In the genomic region with DNA sequence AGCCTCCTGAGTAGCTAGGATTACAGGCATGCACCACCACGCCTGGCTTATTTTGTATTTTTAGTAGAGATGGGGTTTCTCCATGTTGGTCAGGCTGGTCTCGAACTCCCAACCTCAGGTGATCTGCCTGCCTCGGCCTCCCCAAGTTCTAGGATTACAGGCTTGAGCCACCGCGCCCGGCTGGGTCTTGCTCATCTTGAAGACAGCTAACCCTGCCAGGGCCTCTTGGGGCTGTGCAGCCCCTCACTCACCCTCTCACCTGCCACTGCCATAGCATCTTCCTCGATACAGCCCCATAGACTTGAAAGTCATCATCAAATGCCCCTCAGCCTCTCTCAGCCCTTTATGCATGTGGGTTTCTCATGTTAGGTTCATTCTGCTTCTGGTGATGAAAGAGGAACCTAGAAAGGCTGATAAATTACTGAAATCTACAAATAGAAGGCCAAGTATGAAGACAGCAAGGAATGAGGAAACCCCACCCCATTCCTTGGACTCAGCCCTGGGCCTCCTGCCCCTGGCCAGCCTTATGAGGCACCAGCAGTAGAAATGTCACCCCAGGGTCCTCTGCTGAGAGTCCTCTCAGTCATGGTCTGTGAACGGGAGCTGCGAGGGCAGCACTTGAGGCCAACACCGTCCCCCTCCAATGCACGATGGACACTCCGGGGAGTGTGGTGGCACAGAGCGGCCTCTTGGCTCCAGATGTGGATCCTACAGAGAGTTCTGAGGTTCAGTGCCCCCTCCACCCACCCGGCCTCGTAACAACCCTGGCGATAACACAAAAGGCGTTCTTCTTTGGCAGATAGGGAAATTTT, we compare ENCODE assay signal across 9 cellular contexts. TPM values are rescaled to one million over a fixed set of nuclear protein-coding genes. Genes with fewer than 3 reads are reported as not detected.
DNase-seq lines count a peak whose midpoint lies in the region; ATAC-seq, FAIRE-seq and TF ChIP-seq lines count a peak whose summit lies in the region.
"Had no signal": no experiment of that assay in that cellular context is flagged by ENCODE, and none has a peak within 500 bp of the region (broad histone marks: within the 10 kb centered on the region; RNA-seq: fewer than 3 reads in every experiment).

No MANE protein-coding gene starts in this region.

- no peak for ATAC-seq in stimulated activated naive CD8-positive, alpha-beta T cell treated with anti-CD3 and anti-CD28 coated beads, Interleukin-15, amount 100 ng/mL, for 72 hours
- ATAC-seq in HG02588 (IDR thresholded peaks at IDR 0.05; ENCODE audit: unreplicated experiment): no peak
- ATAC-seq in GM18868 (IDR thresholded peaks at IDR 0.05; ENCODE audit: unreplicated experiment): no peak
- ATAC-seq: activated CD8-positive, alpha-beta memory T cell treated with anti-CD3 and anti-CD28 coated beads, Interleukin-2, amount 10 ng/mL, durations not matched to agents 7 days and 5 days had no signal

- peaks cover 17 to 27% (median 19%) of the 10 kb centered on the region in 3 donors for H3K4me1 Mint-ChIP-seq in IgD-negative memory B cell
- peaks cover 9% of the 10 kb centered on the region for H3K4me1 Mint-ChIP-seq in activated naive CD8-positive, alpha-beta T cell (ENCODE audit: low read depth)
- peaks cover 17% of the 10 kb centered on the region for H3K4me1 Mint-ChIP-seq in stimulated activated naive CD8-positive, alpha-beta T cell treated with anti-CD3 and anti-CD28 coated beads, Interleukin-15, amount 100 ng/mL, for 72 hours

- peaks cover 3% of the 10 kb centered on the region for H3K36me3 Mint-ChIP-seq in IgD-negative memory B cell
- no peaks in the 10 kb centered on the region for H3K36me3 Mint-ChIP-seq in activated naive CD8-positive, alpha-beta T cell
- H3K36me3 Mint-ChIP-seq: activated CD8-positive, alpha-beta memory T cell treated with anti-CD3 and anti-CD28 coated beads, Interleukin-2, amount 10 ng/mL, durations not matched to agents 7 days and 5 days had no signal

- H3K4me3 Mint-ChIP-seq in IgD-negative memory B cell: peak overlapping the region; percentile 79 to 98 (median 92)
- H3K4me3 Mint-ChIP-seq in activated naive CD8-positive, alpha-beta T cell: peak overlapping the region; percentile 72
- peak overlapping the region; percentile 82 to 90 for H3K4me3 Mint-ChIP-seq in stimulated activated naive CD8-positive, alpha-beta T cell treated with anti-CD3 and anti-CD28 coated beads, Interleukin-15, amount 100 ng/mL, for 72 hours

- DNase-seq in hepatic stellate cell (ENCODE audit: low spot score) (peak; percentile 59), D721Med (ENCODE audit: insufficient read length, low spot score) (no peak)
- no peak for DNase-seq in stimulated activated naive CD8-positive, alpha-beta T cell treated with anti-CD3 and anti-CD28 coated beads, Interleukin-15, amount 100 ng/mL, for 72 hours
- no peak for DNase-seq in activated naive CD4-positive, alpha-beta T cell treated with Interleukin-2 at 50 U/mL for 16 hours
- DNase-seq: activated CD8-positive, alpha-beta memory T cell treated with anti-CD3 and anti-CD28 coated beads, Interleukin-2, amount 10 ng/mL, durations not matched to agents 7 days and 5 days had no signal

- TF ChIP-seq CTCF in D721Med (IDR thresholded peaks at IDR 0.05; ENCODE audit: insufficient read depth, missing control alignments): no peak

- H3K27ac Mint-ChIP-seq in IgD-negative memory B cell: peak overlapping the region; percentile 78 to 98 (median 94)
- no peak overlapping the region for H3K27ac Mint-ChIP-seq in activated naive CD8-positive, alpha-beta T cell
- peak overlapping the region in 1 of 2 donors; percentile 31 for H3K27ac Mint-ChIP-seq in stimulated activated naive CD8-positive, alpha-beta T cell treated with anti-CD3 and anti-CD28 coated beads, Interleukin-15, amount 100 ng/mL, for 72 hours
- H3K27ac Mint-ChIP-seq: activated CD8-positive, alpha-beta memory T cell treated with anti-CD3 and anti-CD28 coated beads, Interleukin-2, amount 10 ng/mL, durations not matched to agents 7 days and 5 days had no signal

- H3K9me3 Mint-ChIP-seq in IgD-negative memory B cell: no peaks in the 10 kb centered on the region
- H3K9me3 Mint-ChIP-seq in activated naive CD8-positive, alpha-beta T cell (ENCODE audit: low read depth): no peaks in the 10 kb centered on the region
- H3K9me3 Mint-ChIP-seq in stimulated activated naive CD8-positive, alpha-beta T cell treated with anti-CD3 and anti-CD28 coated beads, Interleukin-15, amount 100 ng/mL, for 72 hours: no peaks in the 10 kb centered on the region

- no peak for FAIRE-seq in D721Med (lab: Jason Lieb, UNC)

- H3K27me3 Mint-ChIP-seq in IgD-negative memory B cell: no peaks in the 10 kb centered on the region
- H3K27me3 Mint-ChIP-seq in activated naive CD8-positive, alpha-beta T cell: peaks cover 16% of the 10 kb centered on the region
- H3K27me3 Mint-ChIP-seq in stimulated activated naive CD8-positive, alpha-beta T cell treated with anti-CD3 and anti-CD28 coated beads, Interleukin-15, amount 100 ng/mL, for 72 hours: peaks cover 43% of the 10 kb centered on the region

RNA-seq across cellular contexts. Expression of gene SCGB1A1, which starts 24.8 kb away (rescaled TPM):
- not detected for polyA plus RNA-seq in IgD-negative memory B cell
